ENCODE assay signal across 8 cellular contexts in the genomic region with DNA sequence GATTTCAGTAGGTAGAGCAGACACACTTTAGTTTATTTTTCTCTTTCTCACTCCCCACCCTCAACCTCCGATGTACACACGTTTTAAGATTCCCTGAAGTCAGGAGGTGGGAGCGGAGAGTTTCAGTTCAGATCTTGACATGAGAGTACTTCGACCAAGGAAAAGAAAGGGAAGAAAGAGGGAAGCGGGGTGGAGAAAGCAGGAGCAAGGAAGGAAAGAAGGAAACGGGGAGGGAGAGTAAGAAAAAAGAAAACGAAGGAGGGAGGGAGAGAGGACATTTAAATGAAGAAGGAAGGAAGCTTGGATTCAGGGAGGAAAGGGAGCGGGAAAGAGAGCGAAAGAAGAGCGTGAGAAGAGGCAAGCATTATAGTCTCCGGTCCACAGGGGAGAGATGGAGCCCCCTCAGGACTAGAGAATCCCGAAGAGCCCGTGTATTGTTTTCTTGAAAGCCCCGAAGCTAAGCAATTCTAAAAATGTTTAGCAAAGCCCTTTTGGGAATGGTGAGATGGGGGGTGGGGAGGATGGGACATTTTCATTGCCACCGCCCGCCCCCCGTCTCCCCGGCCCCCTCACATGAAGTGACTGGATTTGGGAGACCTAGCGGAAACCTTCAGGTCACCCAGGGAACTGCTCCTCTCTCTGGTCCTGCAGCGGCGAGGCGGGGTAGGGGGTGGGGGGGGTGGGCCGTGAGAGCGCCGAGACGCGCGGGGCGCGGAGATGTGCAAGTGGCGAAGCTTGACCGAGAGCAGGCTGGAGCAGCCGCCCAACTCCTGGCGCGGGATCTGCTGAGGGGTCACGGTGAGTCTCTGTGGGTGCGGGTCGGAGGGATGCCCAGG. TPM values are rescaled to one million over a fixed set of nuclear protein-coding genes. Genes with fewer than 3 reads are reported as not detected.
DNase-seq lines count a peak whose midpoint lies in the region; ATAC-seq and TF ChIP-seq lines count a peak whose summit lies in the region.

No MANE protein-coding gene starts in this region.

- H3K36me3 Mint-ChIP-seq in Calu3 (ENCODE audit: insufficient read depth, unreplicated experiment), result peaks cover 25% of the 10 kb centered on the region

- CTCF ChIA-PET in Calu3 (lab: Charles Lee), result interaction anchor here (0.6 kb wide), 1 partner anchor 688 kb away, joined by 3 read pairs; no protein-coding TSS in a partner anchor

- H3K4me3 Mint-ChIP-seq in Calu3 (ENCODE audit: low read depth, unreplicated experiment), result peak overlapping the region; percentile 94

- TF ChIP-seq EP300 in ovary (IDR thresholded peaks at IDR 0.05), result no peak

- BruUV-seq in Calu3 (replicated peaks; lab: Mats Ljungman, UMichigan), result no TSS peak

- H3K27me3 Mint-ChIP-seq in Calu3 (ENCODE audit: unreplicated experiment), result no peaks in the 10 kb centered on the region

- H3K4me1 Mint-ChIP-seq in Calu3 (ENCODE audit: low read depth, unreplicated experiment), result peaks cover 24% of the 10 kb centered on the region

- H3K9me3 ChIP-seq in Peyer's patch (no peaks in the 10 kb centered on the region), ovary (no peaks in the 10 kb centered on the region)

- TF ChIP-seq POLR2A in Peyer's patch (IDR thresholded peaks at IDR 0.05) (no peak), ovary (IDR thresholded peaks at IDR 0.05) (no peak)

- H3K27ac ChIP-seq in Peyer's patch (peak overlapping the region in 2 of 4 donors; percentile 79), ovary (no peak overlapping the region)

- no peak for TF ChIP-seq CTCF in Calu3 (IDR thresholded peaks at IDR 0.05; ENCODE audit: unreplicated experiment)
- TF ChIP-seq CTCF in Peyer's patch (IDR thresholded peaks at IDR 0.05), result no peak
- TF ChIP-seq CTCF in ovary (IDR thresholded peaks at IDR 0.05), result no peak

- H3K9me3 Mint-ChIP-seq in Calu3 (ENCODE audit: low read depth, unreplicated experiment), result no peaks in the 10 kb centered on the region

- H3K4me1 ChIP-seq in Peyer's patch, result no peaks in the 10 kb centered on the region
- H3K4me1 ChIP-seq in ovary (ENCODE audit: insufficient read depth), result peaks cover 1% of the 10 kb centered on the region

- ATAC-seq in GM19023 (IDR thresholded peaks at IDR 0.05; ENCODE audit: unreplicated experiment) (no peak), GM19395 (IDR thresholded peaks at IDR 0.05; ENCODE audit: unreplicated experiment) (no peak)

- intact Hi-C loops in Calu3 (cut with micrococcal nuclease; ENCODE audit: unreplicated experiment) (no loop called here), ovary (cut with DNase I) (no loop called here)

- H3K36me3 ChIP-seq in Peyer's patch (no peaks in the 10 kb centered on the region), ovary (no peaks in the 10 kb centered on the region)

- WGBS in ovary, 3 donors, result 1 to 2% (median 1%) methylated on average over 25 to 38 of the region's 38 CpGs

- DNase-seq in Calu3, result no peak
- DNase-seq in Peyer's patch, result no peak
- peak; percentile 59 for DNase-seq in fibroblast of the conjunctiva (ENCODE audit: low read depth)
- no peak for DNase-seq in ovary
- no peak for DNase-seq in stimulated activated CD4-positive, alpha-beta T cell treated with anti-CD3 and anti-CD28 coated beads, Interleukin-15, amount 100 ng/mL, for 24 hours
- DNase-seq in NCI-H146 treated with DMSO at 0.1 percent for 48 hours (lab: John Stamatoyannopoulos, UW; ENCODE audit: unreplicated experiment), result no peak

- H3K27me3 ChIP-seq in Peyer's patch (no peaks in the 10 kb centered on the region), ovary (no peaks in the 10 kb centered on the region)

- H3K27ac Mint-ChIP-seq in Calu3 (ENCODE audit: unreplicated experiment), result peak overlapping the region; percentile 53

- H3K4me3 ChIP-seq in Peyer's patch, result peak overlapping the region; percentile 35 to 62 (median 46)
- peak overlapping the region; percentile 33 for H3K4me3 ChIP-seq in ovary

RNA-seq across cellular contexts. Expression of a gene that starts 0.9 kb away (rescaled TPM):
- 12.8 and 14.4 TPM in 2 replicates for total RNA-seq in Calu3 (2022)
- total RNA-seq in Peyer's patch, result 1,000 to 10,000 TPM in 1 of 4 donors, 100 to 1,000 TPM in 2, 10 to 100 TPM in 1; 19.0 to 1,011 (median 511) TPM
- 1 to 10 TPM in 6 of 7 donors, under 1 TPM in 1; 0.56 to 3.1 (median 1.5) TPM for total RNA-seq in ovary
- 1 to 10 TPM in 1 of 2 donors, under 1 TPM in 1; 0.80 to 2.5 TPM for polyA plus RNA-seq in ovary
